22 cellular contexts compared by ENCODE assay signal in genomic region chr11:73189723-73190556, GRCh38. TPM values are rescaled to one million over a fixed set of nuclear protein-coding genes. Genes with fewer than 3 reads are reported as not detected.
DNase-seq lines count a peak whose midpoint lies in the region; ATAC-seq, FAIRE-seq and TF ChIP-seq lines count a peak whose summit lies in the region.
"Had no signal": no experiment of that assay in that cellular context is flagged by ENCODE, and none has a peak within 500 bp of the region (broad histone marks: within the 10 kb centered on the region; RNA-seq: fewer than 3 reads in every experiment).

No MANE protein-coding gene starts in this region.

- no peak overlapping the region for H3K18ac ChIP-seq in H9 (ENCODE audit: insufficient read length, low read depth, low read length)

- H4K8ac ChIP-seq in H9 (replicated peaks; ENCODE audit: insufficient read length, low read depth, low read length), result no peak overlapping the region

- peak; percentile 26; the same call in 2 of the 3 replicates for ATAC-seq in HepG2
- no peak for ATAC-seq in right lobe of liver
- peak; percentile 7 for ATAC-seq in memory B cell (ENCODE audit: low read depth)
- ATAC-seq: CD8-positive, alpha-beta T cell; K562; natural killer cell treated with Interleukin-12 subunit alpha and Interleukin-12 subunit beta and Interleukin-15 and Interleukin-18, amount 100 ng/mL, for 72 hours had no signal

- no peaks in the 10 kb centered on the region for H3K23me2 ChIP-seq in H9 (ENCODE audit: insufficient read length, low read depth, low read length, poor library complexity, severe bottlenecking)

- intact Hi-C loops in HepG2 (cut with micrococcal nuclease; ENCODE audit: unreplicated experiment), result no loop called here
- intact Hi-C loops in right lobe of liver (cut with DNase I), result loop anchor here in 1 of 2 donors (5.0 kb wide), 1 partner anchor 47 kb away; no protein-coding TSS in a partner anchor
- intact Hi-C loops in PC-9 (cut with micrococcal nuclease; ENCODE audit: unreplicated experiment), result no loop called here

- FAIRE-seq in HepG2 (lab: Jason Lieb, UNC), result no peak
- FAIRE-seq: colon, K562 had no signal

- H3K79me1 ChIP-seq in H9 (ENCODE audit: insufficient read depth, low read depth, low read length, poor library complexity, severe bottlenecking), result no peaks in the 10 kb centered on the region

- H3K4me3 Mint-ChIP-seq in memory B cell (peak overlapping the region; percentile 59), H9 (no peak overlapping the region)
- H3K4me3 Mint-ChIP-seq: activated CD4-positive, alpha-beta T cell treated with anti-CD3 and anti-CD28 coated beads, Interleukin-2, amount 10 ng/mL, durations not matched to agents 24 days and 14 days; brain; CD8-positive, alpha-beta T cell; mesothelial cell of epicardium; natural killer cell treated with Interleukin-12 subunit alpha and Interleukin-12 subunit beta and Interleukin-15 and Interleukin-18, amount 100 ng/mL, for 72 hours had no signal

- H3K4me1 ChIP-seq in HepG2 (ENCODE audit: insufficient read depth, low read length) (peaks cover 16% of the 10 kb centered on the region), right lobe of liver (no peaks in the 10 kb centered on the region), PC-9 (replicated peaks; ENCODE audit: insufficient read depth) (peaks cover 89% of the 10 kb centered on the region), MM.1S (ENCODE audit: low read length) (no peaks in the 10 kb centered on the region), H9 (ENCODE audit: insufficient read depth, low read length) (no peaks in the 10 kb centered on the region)
- H3K4me1 ChIP-seq: SJCRH30 had no signal

- no peak overlapping the region for H2BK15ac ChIP-seq in H9 (ENCODE audit: low read depth, low read length)

- H3K9me2 ChIP-seq in PC-9 (ENCODE audit: insufficient read depth), result no peaks in the 10 kb centered on the region
- no peaks in the 10 kb centered on the region for H3K9me2 ChIP-seq in MM.1S (replicated peaks; ENCODE audit: insufficient read depth, low read length)

- H4K20me1 ChIP-seq in HepG2 (ENCODE audit: insufficient read depth, low read length), result no peaks in the 10 kb centered on the region
- H4K20me1 ChIP-seq in PC-9 (ENCODE audit: insufficient read depth), result no peaks in the 10 kb centered on the region
- H4K20me1 ChIP-seq in MM.1S (ENCODE audit: insufficient read depth, low read length), result no peaks in the 10 kb centered on the region
- no peaks in the 10 kb centered on the region for H4K20me1 ChIP-seq in H9 (ENCODE audit: control insufficient read depth, insufficient read depth, insufficient read length)

- H4K91ac ChIP-seq in H9 (ENCODE audit: insufficient read length, low read depth, low read length), result no peak overlapping the region

- no peak overlapping the region for H3K23ac ChIP-seq in H9 (ENCODE audit: insufficient read length, low read depth, low read length)

- H3K79me2 ChIP-seq in HepG2 (ENCODE audit: insufficient read depth, low read length), result no peaks in the 10 kb centered on the region
- H3K79me2 ChIP-seq in PC-9 (ENCODE audit: low read depth), result no peaks in the 10 kb centered on the region
- H3K79me2 ChIP-seq in MM.1S (ENCODE audit: low read length), result no peaks in the 10 kb centered on the region
- H3K79me2 ChIP-seq in H9 (ENCODE audit: insufficient read depth, low read length), result no peaks in the 10 kb centered on the region

- in situ Hi-C loops in HepG2 (cut with HindIII; ENCODE audit: extremely low pct_ligation_motif_present, low pct_unique_long_range_greater_than_20kb), result loop anchor here (5.0 kb wide), 2 partner anchors 47 to 97 kb away; no protein-coding TSS in a partner anchor

- no peaks in the 10 kb centered on the region for H3K9me3 ChIP-seq in HepG2 (ENCODE audit: low read length)
- no peaks in the 10 kb centered on the region for H3K9me3 ChIP-seq in right lobe of liver
- H3K9me3 ChIP-seq in PC-9 (ENCODE audit: insufficient read depth, low read depth), result no peaks in the 10 kb centered on the region
- no peaks in the 10 kb centered on the region for H3K9me3 ChIP-seq in MM.1S (replicated peaks; ENCODE audit: insufficient read depth, low read length)
- no peaks in the 10 kb centered on the region for H3K9me3 ChIP-seq in H9 (ENCODE audit: control insufficient read depth, low read depth, low read length)
- H3K9me3 ChIP-seq: SJCRH30, thoracic aorta had no signal

- no peak overlapping the region for H3T11ph ChIP-seq in H9 (ENCODE audit: low read length)

- peaks cover 35% of the 10 kb centered on the region for H3K4me1 Mint-ChIP-seq in memory B cell
- H3K4me1 Mint-ChIP-seq in H9, result peaks cover 12 to 13% of the 10 kb centered on the region in 2 experiments

- H3K14ac ChIP-seq in H9 (ENCODE audit: insufficient read depth, low read length), result no peak overlapping the region

- CTCF ChIA-PET in HepG2 (lab: Yijun Ruan, JAX; ENCODE audit: low intra/inter-chr PET ratio, low total read pairs) (no interaction called here), PC-9 (lab: Charles Lee) (no interaction called here)

- peak overlapping the region; percentile 85 for H3K27ac Mint-ChIP-seq in memory B cell
- no peak overlapping the region for H3K27ac Mint-ChIP-seq in H9
- H3K27ac Mint-ChIP-seq: activated CD4-positive, alpha-beta T cell treated with anti-CD3 and anti-CD28 coated beads, Interleukin-2, amount 10 ng/mL, durations not matched to agents 24 days and 14 days; activated T-helper 2 cell treated with anti-CD3 and anti-CD28 coated beads, Interferon-gamma antibody, Interleukin-2, Interleukin-4, amounts not matched to agents 10 μg/mL and 5 μg/mL and 100 μg/mL, durations not matched to agents 14 hours and 24 hours and 36 hours; CD8-positive, alpha-beta T cell; mesothelial cell of epicardium; natural killer cell treated with Interleukin-12 subunit alpha and Interleukin-12 subunit beta and Interleukin-15 and Interleukin-18, amount 100 ng/mL, for 72 hours had no signal

- TF ChIP-seq POLR2A in HepG2 (IDR thresholded peaks at IDR 0.05; ENCODE audit: insufficient read depth in 1 of 2, low read depth in 2 of 2, low read length in 2 of 2) (no peak), right lobe of liver (IDR thresholded peaks at IDR 0.05) (no peak)

- TF ChIP-seq CTCF in HepG2 (CRISPR knock-in tag; IDR thresholded peaks at IDR 0.05) (no peak), right lobe of liver (IDR thresholded peaks at IDR 0.05) (no peak), PC-9 (conservative IDR thresholded peaks at IDR 0.05) (no peak), MM.1S (IDR thresholded peaks at IDR 0.05; ENCODE audit: low read length) (no peak), H9 (conservative IDR thresholded peaks at IDR 0.05) (no peak)

- H3K9me3 Mint-ChIP-seq in memory B cell (no peaks in the 10 kb centered on the region), H9 (no peaks in the 10 kb centered on the region)
- H3K9me3 Mint-ChIP-seq: activated CD4-positive, alpha-beta T cell treated with anti-CD3 and anti-CD28 coated beads, Interleukin-2, amount 10 ng/mL, durations not matched to agents 24 days and 14 days; activated T-helper 2 cell treated with anti-CD3 and anti-CD28 coated beads, Interferon-gamma antibody, Interleukin-2, Interleukin-4, amounts not matched to agents 10 μg/mL and 5 μg/mL and 100 μg/mL, durations not matched to agents 14 hours and 24 hours and 36 hours; brain; CD8-positive, alpha-beta T cell; mesothelial cell of epicardium; natural killer cell treated with Interleukin-12 subunit alpha and Interleukin-12 subunit beta and Interleukin-15 and Interleukin-18, amount 100 ng/mL, for 72 hours had no signal

- no peak overlapping the region for H4K5ac ChIP-seq in H9 (ENCODE audit: insufficient read length, low read depth, low read length)

- H3K36me3 ChIP-seq in HepG2 (replicated peaks in 1 of 2; ENCODE audit: control insufficient read depth in 1 of 2, insufficient read depth in 2 of 2, low read length in 2 of 2), result no peaks in the 10 kb centered on the region
- H3K36me3 ChIP-seq in right lobe of liver, result no peaks in the 10 kb centered on the region
- H3K36me3 ChIP-seq in PC-9 (ENCODE audit: low read depth), result no peaks in the 10 kb centered on the region
- no peaks in the 10 kb centered on the region for H3K36me3 ChIP-seq in MM.1S (replicated peaks; ENCODE audit: insufficient read depth, low read length)
- H3K36me3 ChIP-seq: SJCRH30, thoracic aorta had no signal

- H3K27me3 Mint-ChIP-seq in memory B cell (no peaks in the 10 kb centered on the region), H9 (ENCODE audit: low read depth) (peaks cover 1% of the 10 kb centered on the region)

- DNase-seq in HepG2 (ENCODE audit: low spot score), result no peak
- no peak for DNase-seq in right lobe of liver
- DNase-seq in NCI-H146 (lab: John Stamatoyannopoulos, UW), result peak; percentile 30
- no peak for DNase-seq in memory B cell (ENCODE audit: low spot score in 2 of 2)
- no peak for DNase-seq in PC-9
- DNase-seq in DMS 273 treated with DMSO at 0.1 percent for 48 hours (lab: John Stamatoyannopoulos, UW), result no peak
- DNase-seq in MM.1S, result no peak
- no peak for DNase-seq in H9
- DNase-seq: activated CD4-positive, alpha-beta T cell treated with anti-CD3 and anti-CD28 coated beads, Interleukin-2, amount 10 ng/mL, durations not matched to agents 24 days and 14 days; CD8-positive, alpha-beta T cell; left cardiac atrium; NCI-H524 treated with DMSO at 0.1 percent for 48 hours; SJCRH30; T-helper 1 cell had no signal

- H3K4me2 ChIP-seq in HepG2 (ENCODE audit: low read depth, low read length), result no peak overlapping the region
- no peak overlapping the region for H3K4me2 ChIP-seq in PC-9
- no peak overlapping the region for H3K4me2 ChIP-seq in MM.1S (ENCODE audit: low read depth, low read length)
- H3K4me2 ChIP-seq in H9 (ENCODE audit: insufficient read depth, insufficient read length, low read length), result no peak overlapping the region

- no peak overlapping the region for H3K56ac ChIP-seq in H9 (ENCODE audit: insufficient read length, low read depth, low read length)

- no peak overlapping the region for H2AFZ ChIP-seq in HepG2 (ENCODE audit: low read length)
- no peak overlapping the region for H2AFZ ChIP-seq in PC-9
- H2AFZ ChIP-seq in MM.1S (ENCODE audit: low read length), result no peak overlapping the region
- no peak overlapping the region for H2AFZ ChIP-seq in H9 (ENCODE audit: low read length)

- no peak for TF ChIP-seq RAD21 in HepG2 (CRISPR knock-in tag; IDR thresholded peaks at IDR 0.05)

- H3K9ac ChIP-seq in HepG2 (ENCODE audit: insufficient read depth, low read depth, low read length) (no peak overlapping the region), MM.1S (ENCODE audit: low read length) (no peak overlapping the region), H9 (ENCODE audit: extremely low read depth, insufficient read length, low read length) (no peak overlapping the region)

- no peak overlapping the region for H2BK20ac ChIP-seq in H9 (ENCODE audit: low read depth, low read length, poor library complexity, severe bottlenecking)

- H2AK5ac ChIP-seq in H9 (ENCODE audit: insufficient read length, low read length), result no peak overlapping the region

- H3K4ac ChIP-seq in H9 (ENCODE audit: low read depth, low read length), result no peak overlapping the region

- H3K36me3 Mint-ChIP-seq in memory B cell, result no peaks in the 10 kb centered on the region
- H3K36me3 Mint-ChIP-seq in H9 (ENCODE audit: insufficient read depth in 1 of 3, low read depth in 3 of 3), result no peaks in the 10 kb centered on the region
- H3K36me3 Mint-ChIP-seq: brain; CD8-positive, alpha-beta T cell; mesothelial cell of epicardium; natural killer cell treated with Interleukin-12 subunit alpha and Interleukin-12 subunit beta and Interleukin-15 and Interleukin-18, amount 100 ng/mL, for 72 hours had no signal

- BruUV-seq in HepG2 (replicated peaks; lab: Mats Ljungman, UMichigan) (no TSS peak), PC-9 (replicated peaks; lab: Mats Ljungman, UMichigan) (no TSS peak)

- 0% methylated on average over 4 of the region's 5 CpGs for WGBS in HepG2 (ENCODE audit: low lambda C conversion rate)
- WGBS in right lobe of liver (ENCODE audit: insufficient coverage, low coverage, low lambda C conversion rate, missing lambda C conversion rate), result 58% methylated on average over 4 of the region's 5 CpGs
- no CpG with 5 or more reads among the region's 5 CpGs for WGBS in H9 (ENCODE audit: extremely low coverage, insufficient read length, low lambda C conversion rate)

- no peak overlapping the region for H3K4me3 ChIP-seq in HepG2 (replicated peaks in 1 of 3; ENCODE audit: insufficient read depth in 1 of 3, low read depth in 2 of 3, low read length in 3 of 3)
- H3K4me3 ChIP-seq in right lobe of liver, result no peak overlapping the region
- H3K4me3 ChIP-seq in PC-9, result no peak overlapping the region
- no peak overlapping the region for H3K4me3 ChIP-seq in MM.1S (ENCODE audit: low read length)
- H3K4me3 ChIP-seq: K562, SJCRH30, thoracic aorta had no signal

- H3K27ac ChIP-seq in HepG2 (ENCODE audit: extremely low read length, insufficient read depth, low read length) (no peak overlapping the region), right lobe of liver (no peak overlapping the region), PC-9 (no peak overlapping the region), MM.1S (ENCODE audit: low read length) (no peak overlapping the region), H9 (ENCODE audit: insufficient read length, low read depth, low read length) (no peak overlapping the region)
- H3K27ac ChIP-seq: SJCRH30, thoracic aorta had no signal

- H2BK5ac ChIP-seq in H9 (ENCODE audit: insufficient read length, low read length), result no peak overlapping the region

- no peak for TF ChIP-seq EP300 in HepG2 (IDR thresholded peaks at IDR 0.05; ENCODE audit: low read depth in 2 of 2, low read length in 2 of 2)
- no peak for TF ChIP-seq EP300 in HepG2 (CRISPR knock-in tag; IDR thresholded peaks at IDR 0.05; ENCODE audit: borderline replicate concordance)

- H2BK120ac ChIP-seq in H9 (ENCODE audit: low read depth, low read length, poor library complexity, severe bottlenecking), result no peak overlapping the region

- H2BK12ac ChIP-seq in H9 (ENCODE audit: insufficient read length, low read depth, low read length), result no peak overlapping the region

- POLR2A ChIA-PET in HepG2 (lab: Yijun Ruan, JAX), result no interaction called here
- POLR2A ChIA-PET in PC-9 (lab: Charles Lee; ENCODE audit: unreplicated experiment), result interaction anchor here (0.6 kb wide), 1 partner anchor 487 kb away, joined by 7 read pairs; no protein-coding TSS in a partner anchor

- H3F3A ChIP-seq in PC-9 (ENCODE audit: insufficient read depth, low read depth) (peaks cover 62% of the 10 kb centered on the region), MM.1S (ENCODE audit: insufficient read depth, low read length) (no peaks in the 10 kb centered on the region)

- peaks cover 8 to 56% of the 10 kb centered on the region in 2 experiments; a peak in 3 of 5 replicates for H3K27me3 ChIP-seq in HepG2 (ENCODE audit: control insufficient read depth in 1 of 2, insufficient read depth in 2 of 2, low read length in 2 of 2)
- no peaks in the 10 kb centered on the region for H3K27me3 ChIP-seq in right lobe of liver
- H3K27me3 ChIP-seq in PC-9 (ENCODE audit: insufficient read depth, low read depth), result no peaks in the 10 kb centered on the region
- no peaks in the 10 kb centered on the region for H3K27me3 ChIP-seq in MM.1S (replicated peaks; ENCODE audit: insufficient read depth, low read length)
- H3K27me3 ChIP-seq in H9 (ENCODE audit: insufficient read depth, low read length), result no peaks in the 10 kb centered on the region
- H3K27me3 ChIP-seq: SJCRH30 had no signal

RNA-seq across cellular contexts. Expression of gene P2RY2, which starts 28.1 kb away (rescaled TPM):
- total RNA-seq in HepG2 (2016; rRNA removed; fragmentation: Illumina TruSeq; extraction: Trizol), result 3.0 and 3.1 TPM in 2 replicates
- 0.71 and 0.91 TPM in 2 replicates for total RNA-seq in HepG2 (2016; cell fraction: cytosol; rRNA removed; fragmentation: Illumina TruSeq; extraction: Trizol; ENCODE audit: low read depth)
- total RNA-seq in HepG2 (2016; cell fraction: insoluble cytoplasmic fraction; rRNA removed; fragmentation: Illumina TruSeq; extraction: Trizol), result 2.6 and 3.4 TPM in 2 replicates
- total RNA-seq in HepG2 (2016; cell fraction: membrane; rRNA removed; fragmentation: Illumina TruSeq; extraction: Trizol), result 2.5 and 3.7 TPM in 2 replicates
- total RNA-seq in HepG2 (2016; cell fraction: nucleus; rRNA removed; fragmentation: Illumina TruSeq; extraction: Trizol), result 2.9 and 3.2 TPM in 2 replicates
- polyA plus RNA-seq in HepG2 (2011; rRNA removed), result 0.95 and 1.6 TPM in 2 replicates
- 1.0 and 1.1 TPM in 2 replicates for polyA plus RNA-seq in HepG2 (2011; cell fraction: cytosol; rRNA removed)
- polyA plus RNA-seq in HepG2 (2011; cell fraction: nucleus; rRNA removed), result 1.6 TPM in 2 replicates
- 0.24 and 0.47 TPM in 2 replicates for polyA plus RNA-seq in HepG2 (2012)
- 0.67 and 1.3 TPM in 2 replicates for polyA plus RNA-seq in HepG2 (2016; cell fraction: cytosol; fragmentation: Illumina TruSeq; extraction: Trizol; ENCODE audit: low read depth)
- 2.5 and 3.0 TPM in 2 replicates for polyA plus RNA-seq in HepG2 (2016; cell fraction: insoluble cytoplasmic fraction; fragmentation: Illumina TruSeq; extraction: Trizol; ENCODE audit: low read depth)
- polyA plus RNA-seq in HepG2 (2016; cell fraction: membrane; fragmentation: Illumina TruSeq; extraction: Trizol; ENCODE audit: low read depth), result 2.0 and 2.3 TPM in 2 replicates
- 2.1 and 3.2 TPM in 2 replicates for polyA plus RNA-seq in HepG2 (2016; cell fraction: nucleus; fragmentation: Illumina TruSeq; extraction: Trizol; ENCODE audit: insufficient read depth, low read depth)
- polyA minus RNA-seq in HepG2 (2011; rRNA and poly(A)+ RNA removed; ENCODE audit: low replicate concordance), result 1.4 and 2.5 TPM in 2 replicates
- 0.49 and 1.5 TPM in 2 replicates for polyA minus RNA-seq in HepG2 (2011; cell fraction: cytosol; rRNA and poly(A)+ RNA removed)
- polyA minus RNA-seq in HepG2 (2011; cell fraction: nucleus; rRNA and poly(A)+ RNA removed), result 0.77 and 1.1 TPM in 2 replicates
- 1 to 10 TPM; 2.6 to 5.1 (median 3.5) TPM for total RNA-seq in right lobe of liver
- total RNA-seq in PC-9 (2021), result 19.8 and 22.5 TPM in 2 replicates
- 0.26 and 0.35 TPM in 2 replicates for total RNA-seq in H9 (2021)
- total RNA-seq: activated CD4-positive, alpha-beta T cell treated with anti-CD3 and anti-CD28 coated beads, Interleukin-2, amount 10 ng/mL, durations not matched to agents 24 days and 14 days; activated T-helper 2 cell treated with anti-CD3 and anti-CD28 coated beads, Interferon-gamma antibody, Interleukin-2, Interleukin-4, amounts not matched to agents 10 μg/mL and 5 μg/mL and 100 μg/mL, durations not matched to agents 14 hours and 24 hours and 36 hours; CD8-positive, alpha-beta T cell; K562; SJCRH30 had no signal
- polyA plus RNA-seq: AG04450, K562 had no signal

RNA-seq across cellular contexts. Expression of gene FCHSD2, which starts 47.8 kb away (rescaled TPM):
- total RNA-seq in HepG2 (2016; rRNA removed; fragmentation: Illumina TruSeq; extraction: Trizol), result 20.5 and 23.6 TPM in 2 replicates
- total RNA-seq in HepG2 (2016; cell fraction: cytosol; rRNA removed; fragmentation: Illumina TruSeq; extraction: Trizol; ENCODE audit: low read depth), result 36.4 and 45.6 TPM in 2 replicates
- 17.9 and 25.0 TPM in 2 replicates for total RNA-seq in HepG2 (2016; cell fraction: insoluble cytoplasmic fraction; rRNA removed; fragmentation: Illumina TruSeq; extraction: Trizol)
- total RNA-seq in HepG2 (2016; cell fraction: membrane; rRNA removed; fragmentation: Illumina TruSeq; extraction: Trizol), result 23.5 and 26.3 TPM in 2 replicates
- 28.1 and 35.4 TPM in 2 replicates for total RNA-seq in HepG2 (2016; cell fraction: nucleus; rRNA removed; fragmentation: Illumina TruSeq; extraction: Trizol)
- 24.6 and 24.8 TPM in 2 replicates for polyA plus RNA-seq in HepG2 (2011; rRNA removed)
- polyA plus RNA-seq in HepG2 (2011; cell fraction: cytosol; rRNA removed), result 14.0 and 18.1 TPM in 2 replicates
- 32.8 and 33.0 TPM in 2 replicates for polyA plus RNA-seq in HepG2 (2011; cell fraction: nucleus; rRNA removed)
- polyA plus RNA-seq in HepG2 (2012), result 20.0 and 26.1 TPM in 2 replicates
- polyA plus RNA-seq in HepG2 (2016; cell fraction: cytosol; fragmentation: Illumina TruSeq; extraction: Trizol; ENCODE audit: low read depth), result 8.8 and 9.5 TPM in 2 replicates
- polyA plus RNA-seq in HepG2 (2016; cell fraction: insoluble cytoplasmic fraction; fragmentation: Illumina TruSeq; extraction: Trizol; ENCODE audit: low read depth), result 27.6 and 28.5 TPM in 2 replicates
- polyA plus RNA-seq in HepG2 (2016; cell fraction: membrane; fragmentation: Illumina TruSeq; extraction: Trizol; ENCODE audit: low read depth), result 18.7 and 19.6 TPM in 2 replicates
- 50.7 and 53.8 TPM in 2 replicates for polyA plus RNA-seq in HepG2 (2016; cell fraction: nucleus; fragmentation: Illumina TruSeq; extraction: Trizol; ENCODE audit: insufficient read depth, low read depth)
- polyA minus RNA-seq in HepG2 (2011; rRNA and poly(A)+ RNA removed; ENCODE audit: low replicate concordance), result 9.0 and 22.4 TPM in 2 replicates
- polyA minus RNA-seq in HepG2 (2011; cell fraction: cytosol; rRNA and poly(A)+ RNA removed), result 21.3 and 25.2 TPM in 2 replicates
- 51.1 and 62.9 TPM in 2 replicates for polyA minus RNA-seq in HepG2 (2011; cell fraction: nucleus; rRNA and poly(A)+ RNA removed)
- total RNA-seq in right lobe of liver, result 10 to 100 TPM; 10.8 to 25.9 (median 17.8) TPM
- total RNA-seq in PC-9 (2021), result 20.5 and 22.6 TPM in 2 replicates
- 17.8 and 19.2 TPM in 2 replicates for total RNA-seq in H9 (2021)

Comparison
In these comparisons a context has a peak if more than half of its experiments do, and no peak if none do; other contexts are left out.
1. ATAC-seq: peak in HepG2 (single experiment) and memory B cell (single experiment); none in right lobe of liver (0 of 4).